In genomic region chr13:42420304-42420703, GRCh38 we compare ENCODE assay signal across 1 cellular context.
TF ChIP-seq lines count a peak whose summit lies in the region.

No MANE protein-coding gene starts in this region.

TF ChIP-seq in WTC11, 78 proteins besides CTCF, POLR2A, EP300 and RAD21 (continued from another document):
- no peak for TF ChIP-seq AFF4 (CRISPR knock-in tag; IDR thresholded peaks at IDR 0.05; ENCODE audit: borderline replicate concordance)
- TF ChIP-seq USF2 (CRISPR knock-in tag; IDR thresholded peaks at IDR 0.05) = no peak
- no peak for TF ChIP-seq HMGA2 (CRISPR knock-in tag; IDR thresholded peaks at IDR 0.05)
- no peak for TF ChIP-seq RELA (CRISPR knock-in tag; IDR thresholded peaks at IDR 0.05; ENCODE audit: borderline replicate concordance)
- no peak for TF ChIP-seq ZMAT4 (CRISPR knock-in tag; IDR thresholded peaks at IDR 0.05)
